ENCODE assay signal across 23 cellular contexts in the genomic region with DNA sequence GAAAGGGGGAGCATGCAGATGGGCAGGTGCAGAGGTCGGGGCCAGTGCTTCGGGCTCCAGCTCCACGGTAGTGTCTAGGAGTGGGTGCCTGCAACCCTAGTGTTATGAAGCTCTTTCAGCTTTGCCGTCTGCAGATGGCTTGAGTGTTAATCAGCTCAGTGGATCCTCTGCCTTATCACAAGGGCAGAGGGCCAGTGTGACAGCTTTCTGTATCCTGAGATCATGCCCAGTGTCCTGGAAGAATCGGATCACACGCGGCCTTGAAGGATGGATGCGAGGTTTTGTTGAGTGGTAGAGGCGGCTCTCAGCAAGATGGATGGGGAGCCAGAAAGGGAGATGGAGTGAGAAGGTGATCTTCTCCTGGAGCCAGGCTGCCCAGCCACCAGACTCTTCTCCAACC. TPM values are rescaled to one million over a fixed set of nuclear protein-coding genes. Genes with fewer than 3 reads are reported as not detected.
DNase-seq lines count a peak whose midpoint lies in the region; ATAC-seq and TF ChIP-seq lines count a peak whose summit lies in the region.
"Had no signal": no experiment of that assay in that cellular context is flagged by ENCODE, and none has a peak within 500 bp of the region (broad histone marks: within the 10 kb centered on the region; RNA-seq: fewer than 3 reads in every experiment).

No MANE protein-coding gene starts in this region.

- no peaks in the 10 kb centered on the region for H3K9me2 ChIP-seq in GM23338 (ENCODE audit: insufficient read depth)

- no peaks in the 10 kb centered on the region for H3K9me3 ChIP-seq in suprapubic skin

- ATAC-seq in GM23338 = peak; percentile 26; the same call in 1 of the 3 replicates
- ATAC-seq in GM19395 (IDR thresholded peaks at IDR 0.05; ENCODE audit: unreplicated experiment) = no peak
- ATAC-seq: HCT116 had no signal

- H3K4me2 ChIP-seq in GM23338 = no peak overlapping the region
- H3K4me2 ChIP-seq: BLaER1 treated with 17β-estradiol and CSF1 and Interleukin-3, amounts not matched to agents 10 nM and 100 nM had no signal

- H2AFZ ChIP-seq in GM23338 = peak overlapping the region; percentile 83
- H2AFZ ChIP-seq: GM23248 had no signal

- H3K4me3 ChIP-seq in GM23338 (no peak overlapping the region), suprapubic skin (no peak overlapping the region)
- H3K4me3 ChIP-seq: BLaER1 treated with 17β-estradiol and CSF1 and Interleukin-3, amounts not matched to agents 10 nM and 100 nM; GM23248 had no signal

- WGBS in suprapubic skin = 93% methylated on average over 6 of the region's 9 CpGs

- no peaks in the 10 kb centered on the region for H3K9me3 Mint-ChIP-seq in GM23338
- H3K9me3 Mint-ChIP-seq: CD8-positive, alpha-beta memory T cell; HFFc6 had no signal

- H3K4me3 Mint-ChIP-seq in GM23338 = no peak overlapping the region
- H3K4me3 Mint-ChIP-seq: CD8-positive, alpha-beta memory T cell; HFFc6 had no signal

- DNase-seq in GM23338 (ENCODE audit: low spot score) (no peak), NCI-H82 treated with DMSO at 0.1 percent for 48 hours (lab: John Stamatoyannopoulos, UW; ENCODE audit: unreplicated experiment) (peak; percentile 58), cerebellar cortex (ENCODE audit: low spot score) (peak; percentile 48), retina (peak; percentile 6), suprapubic skin (ENCODE audit: low spot score in 2 of 2) (no peak), islet precursor cell (no peak)
- DNase-seq: 8988T; CD8-positive, alpha-beta memory T cell; COR-L47; DMS 273 treated with DMSO at 0.1 percent for 48 hours; DMS53; DND-41; EL; GM23248; H7; HFFc6 had no signal

- H3K27me3 ChIP-seq in GM23338 (ENCODE audit: insufficient read depth) (no peaks in the 10 kb centered on the region), suprapubic skin (no peaks in the 10 kb centered on the region)
- H3K27me3 ChIP-seq: BLaER1 treated with 17β-estradiol and CSF1 and Interleukin-3, amounts not matched to agents 10 nM and 100 nM had no signal

- H3K79me2 ChIP-seq in GM23338 (replicated peaks; ENCODE audit: insufficient read depth) = no peaks in the 10 kb centered on the region

- TF ChIP-seq CTCF in GM23338 (conservative IDR thresholded peaks at IDR 0.05; ENCODE audit: low read depth in 2 of 2) = no peak
- no peak for TF ChIP-seq CTCF in suprapubic skin (IDR thresholded peaks at IDR 0.05)

- no peaks in the 10 kb centered on the region for H3K36me3 ChIP-seq in GM23338 (ENCODE audit: insufficient read depth)
- H3K36me3 ChIP-seq in suprapubic skin = no peaks in the 10 kb centered on the region
- H3K36me3 ChIP-seq: BLaER1 treated with 17β-estradiol and CSF1 and Interleukin-3, amounts not matched to agents 10 nM and 100 nM had no signal

- H3K27ac ChIP-seq in GM23338 (ENCODE audit: low read depth) (no peak overlapping the region), suprapubic skin (no peak overlapping the region)
- H3K27ac ChIP-seq: BLaER1 treated with 17β-estradiol and CSF1 and Interleukin-3, amounts not matched to agents 10 nM and 100 nM; GM23248; HL-60 had no signal

- H3K27me3 Mint-ChIP-seq in GM23338 (ENCODE audit: insufficient read depth, low read depth, poor library complexity) = peaks cover 2% of the 10 kb centered on the region

- H3K27ac Mint-ChIP-seq in GM23338 = no peak overlapping the region
- H3K27ac Mint-ChIP-seq: CD8-positive, alpha-beta memory T cell; HFFc6 had no signal

- no peak for TF ChIP-seq POLR2A in suprapubic skin (IDR thresholded peaks at IDR 0.05)

- no peaks in the 10 kb centered on the region for H4K20me1 ChIP-seq in GM23338 (replicated peaks; ENCODE audit: insufficient read depth)
- H4K20me1 ChIP-seq: BLaER1 treated with 17β-estradiol and CSF1 and Interleukin-3, amounts not matched to agents 10 nM and 100 nM had no signal

- H3K4me1 ChIP-seq in GM23338 (ENCODE audit: insufficient read depth) (peaks cover 15% of the 10 kb centered on the region; the same call in 1 of the 2 replicates), suprapubic skin (no peaks in the 10 kb centered on the region)

- H3K4me1 Mint-ChIP-seq in GM23338 = peaks cover 16% of the 10 kb centered on the region

- H3K36me3 Mint-ChIP-seq in GM23338 (ENCODE audit: low read depth) = no peaks in the 10 kb centered on the region
- H3K36me3 Mint-ChIP-seq: CD8-positive, alpha-beta memory T cell had no signal

- no peak for TF ChIP-seq EP300 in suprapubic skin (IDR thresholded peaks at IDR 0.05)

- no peaks in the 10 kb centered on the region for H3F3A ChIP-seq in GM23338 (replicated peaks; ENCODE audit: low read depth)

TF ChIP-seq in GM23338, 12 proteins besides CTCF, POLR2A, EP300 and RAD21 (continues in another document):
- TF ChIP-seq, protein P1, sequence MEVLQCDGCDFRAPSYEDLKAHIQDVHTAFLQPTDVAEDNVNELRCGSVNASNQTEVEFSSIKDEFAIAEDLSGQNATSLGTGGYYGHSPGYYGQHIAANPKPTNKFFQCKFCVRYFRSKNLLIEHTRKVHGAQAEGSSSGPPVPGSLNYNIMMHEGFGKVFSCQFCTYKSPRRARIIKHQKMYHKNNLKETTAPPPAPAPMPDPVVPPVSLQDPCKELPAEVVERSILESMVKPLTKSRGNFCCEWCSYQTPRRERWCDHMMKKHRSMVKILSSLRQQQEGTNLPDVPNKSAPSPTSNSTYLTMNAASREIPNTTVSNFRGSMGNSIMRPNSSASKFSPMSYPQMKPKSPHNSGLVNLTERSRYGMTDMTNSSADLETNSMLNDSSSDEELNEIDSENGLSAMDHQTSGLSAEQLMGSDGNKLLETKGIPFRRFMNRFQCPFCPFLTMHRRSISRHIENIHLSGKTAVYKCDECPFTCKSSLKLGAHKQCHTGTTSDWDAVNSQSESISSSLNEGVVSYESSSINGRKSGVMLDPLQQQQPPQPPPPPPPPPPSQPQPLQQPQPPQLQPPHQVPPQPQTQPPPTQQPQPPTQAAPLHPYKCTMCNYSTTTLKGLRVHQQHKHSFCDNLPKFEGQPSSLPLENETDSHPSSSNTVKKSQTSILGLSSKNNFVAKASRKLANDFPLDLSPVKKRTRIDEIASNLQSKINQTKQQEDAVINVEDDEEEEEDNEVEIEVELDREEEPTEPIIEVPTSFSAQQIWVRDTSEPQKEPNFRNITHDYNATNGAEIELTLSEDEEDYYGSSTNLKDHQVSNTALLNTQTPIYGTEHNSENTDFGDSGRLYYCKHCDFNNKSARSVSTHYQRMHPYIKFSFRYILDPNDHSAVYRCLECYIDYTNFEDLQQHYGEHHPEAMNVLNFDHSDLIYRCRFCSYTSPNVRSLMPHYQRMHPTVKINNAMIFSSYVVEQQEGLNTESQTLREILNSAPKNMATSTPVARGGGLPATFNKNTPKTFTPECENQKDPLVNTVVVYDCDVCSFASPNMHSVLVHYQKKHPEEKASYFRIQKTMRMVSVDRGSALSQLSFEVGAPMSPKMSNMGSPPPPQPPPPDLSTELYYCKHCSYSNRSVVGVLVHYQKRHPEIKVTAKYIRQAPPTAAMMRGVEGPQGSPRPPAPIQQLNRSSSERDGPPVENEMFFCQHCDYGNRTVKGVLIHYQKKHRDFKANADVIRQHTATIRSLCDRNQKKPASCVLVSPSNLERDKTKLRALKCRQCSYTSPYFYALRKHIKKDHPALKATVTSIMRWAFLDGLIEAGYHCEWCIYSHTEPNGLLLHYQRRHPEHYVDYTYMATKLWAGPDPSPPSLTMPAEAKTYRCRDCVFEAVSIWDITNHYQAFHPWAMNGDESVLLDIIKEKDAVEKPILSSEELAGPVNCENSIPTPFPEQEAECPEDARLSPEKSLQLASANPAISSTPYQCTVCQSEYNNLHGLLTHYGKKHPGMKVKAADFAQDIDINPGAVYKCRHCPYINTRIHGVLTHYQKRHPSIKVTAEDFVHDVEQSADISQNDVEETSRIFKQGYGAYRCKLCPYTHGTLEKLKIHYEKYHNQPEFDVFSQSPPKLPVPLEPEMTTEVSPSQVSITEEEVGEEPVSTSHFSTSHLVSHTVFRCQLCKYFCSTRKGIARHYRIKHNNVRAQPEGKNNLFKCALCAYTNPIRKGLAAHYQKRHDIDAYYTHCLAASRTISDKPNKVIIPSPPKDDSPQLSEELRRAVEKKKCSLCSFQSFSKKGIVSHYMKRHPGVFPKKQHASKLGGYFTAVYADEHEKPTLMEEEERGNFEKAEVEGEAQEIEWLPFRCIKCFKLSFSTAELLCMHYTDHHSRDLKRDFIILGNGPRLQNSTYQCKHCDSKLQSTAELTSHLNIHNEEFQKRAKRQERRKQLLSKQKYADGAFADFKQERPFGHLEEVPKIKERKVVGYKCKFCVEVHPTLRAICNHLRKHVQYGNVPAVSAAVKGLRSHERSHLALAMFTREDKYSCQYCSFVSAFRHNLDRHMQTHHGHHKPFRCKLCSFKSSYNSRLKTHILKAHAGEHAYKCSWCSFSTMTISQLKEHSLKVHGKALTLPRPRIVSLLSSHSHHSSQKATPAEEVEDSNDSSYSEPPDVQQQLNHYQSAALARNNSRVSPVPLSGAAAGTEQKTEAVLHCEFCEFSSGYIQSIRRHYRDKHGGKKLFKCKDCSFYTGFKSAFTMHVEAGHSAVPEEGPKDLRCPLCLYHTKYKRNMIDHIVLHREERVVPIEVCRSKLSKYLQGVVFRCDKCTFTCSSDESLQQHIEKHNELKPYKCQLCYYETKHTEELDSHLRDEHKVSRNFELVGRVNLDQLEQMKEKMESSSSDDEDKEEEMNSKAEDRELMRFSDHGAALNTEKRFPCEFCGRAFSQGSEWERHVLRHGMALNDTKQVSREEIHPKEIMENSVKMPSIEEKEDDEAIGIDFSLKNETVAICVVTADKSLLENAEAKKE (CRISPR knock-in tag; IDR thresholded peaks at IDR 0.05) = no peak
- TF ChIP-seq JUNB (IDR thresholded peaks at IDR 0.05; ENCODE audit: unreplicated experiment) (no peak), CREB1 (CRISPR knock-in tag; IDR thresholded peaks at IDR 0.05; ENCODE audit: low read depth) (no peak), EZH2phosphoT487 (IDR thresholded peaks at IDR 0.05; ENCODE audit: unreplicated experiment) (no peak)

RNA-seq across cellular contexts. Expression of a gene that starts 25.5 kb away (rescaled TPM):
- not detected in 2 replicates for total RNA-seq in GM23338 (2014; rRNA removed; shearing (Covaris generic))
- not detected in 2 replicates for polyA plus RNA-seq in GM23338 (2016; fragmentation: Nextera tagmentation; extraction: Ambion mirVana)
- total RNA-seq in suprapubic skin = not detected
- total RNA-seq: A673; CD8-positive, alpha-beta memory T cell; GM23248; H7; HFFc6; HT1080 had no signal
- polyA plus RNA-seq: AG04450; CD8-positive, alpha-beta memory T cell; GM23248 had no signal

Comparison
In these comparisons a context has a peak if more than half of its experiments do, and no peak if none do; other contexts are left out.
1. DNase-seq: peak in NCI-H82 treated with DMSO at 0.1 percent for 48 hours (single experiment), cerebellar cortex (single experiment) and retina (single experiment); none in GM23338 (single experiment), suprapubic skin (0 of 2) and islet precursor cell (single experiment).